8 cellular contexts compared by ENCODE assay signal in the genomic region with DNA sequence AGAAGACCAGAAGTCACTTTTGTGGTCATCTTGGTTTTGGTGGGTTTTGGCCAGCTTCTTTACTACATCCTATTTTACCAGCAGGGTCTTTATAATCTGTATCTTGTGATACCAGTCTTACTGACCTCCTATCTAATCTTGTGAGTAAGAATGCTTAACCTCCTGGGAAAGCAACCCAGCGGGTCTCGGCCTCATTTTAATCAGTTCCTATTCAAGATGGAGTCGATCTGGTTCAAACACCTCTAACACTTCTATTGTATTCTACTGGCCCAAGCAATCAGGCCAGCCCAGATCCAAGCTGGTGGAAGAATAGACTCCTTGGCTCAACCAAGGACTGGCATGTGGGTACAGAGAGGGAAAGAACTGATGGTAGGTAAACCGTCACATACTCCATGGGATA.
"Had no signal": no experiment of that assay in that cellular context is flagged by ENCODE, and none has a peak within 500 bp of the region (broad histone marks: within the 10 kb centered on the region; RNA-seq: fewer than 3 reads in every experiment).

No MANE protein-coding gene starts in this region.

- H3K27ac ChIP-seq: GM23248 had no signal

- H3K9ac ChIP-seq: GM23248 had no signal

- H2AFZ ChIP-seq: GM23248, GM23338 had no signal

- H3K4me1 ChIP-seq: HAP-1 had no signal

- H3K36me3 ChIP-seq: HAP-1 had no signal

- DNase-seq: GM23248, GOT3, H7, H9, HCEC 1CT, HFFc6 had no signal

- H3K27ac Mint-ChIP-seq: GM23338, H9, HFFc6 had no signal

- H3K4me3 Mint-ChIP-seq: GM23338, H9, HFFc6 had no signal

- H3K9me3 ChIP-seq: HAP-1 had no signal

- H3K4me3 ChIP-seq: GM23248, GM23338, HAP-1 had no signal

- H3K4me2 ChIP-seq: GM23338 had no signal
